In the genomic region with DNA sequence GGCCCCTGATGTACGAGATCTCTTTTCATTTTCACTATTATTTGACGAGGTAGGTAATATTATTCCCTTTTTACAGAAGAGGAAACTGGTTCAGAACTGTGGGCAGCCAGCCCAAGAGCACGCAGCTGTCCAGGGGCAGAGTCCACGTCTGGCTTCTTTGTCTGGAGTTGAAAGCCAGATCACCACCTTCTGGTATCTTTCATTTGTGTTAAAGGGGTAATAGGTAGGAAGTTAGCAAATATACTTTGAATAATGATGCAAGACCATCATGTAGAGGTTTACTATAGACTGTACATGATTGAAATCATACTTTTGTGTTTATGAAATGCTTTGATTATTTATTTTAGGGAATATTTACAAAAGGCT, we compare ENCODE assay signal across 9 cellular contexts.
DNase-seq lines count a peak whose midpoint lies in the region; TF ChIP-seq lines count a peak whose summit lies in the region.
"Had no signal": no experiment of that assay in that cellular context is flagged by ENCODE, and none has a peak within 500 bp of the region (broad histone marks: within the 10 kb centered on the region; RNA-seq: fewer than 3 reads in every experiment).

No MANE protein-coding gene starts in this region.

- peak overlapping the region; percentile 94 for H3K27ac Mint-ChIP-seq in mesothelial cell of epicardium

- H3K9me3 ChIP-seq in AG04450 (ENCODE audit: control insufficient read depth, insufficient read depth, low read length) (no peaks in the 10 kb centered on the region), mammary epithelial cell (replicated peaks; ENCODE audit: insufficient read depth, low read length) (no peaks in the 10 kb centered on the region), PC-9 (ENCODE audit: insufficient read depth, low read depth) (peaks cover 6% of the 10 kb centered on the region; the same call in 1 of the 2 replicates)

- no peaks in the 10 kb centered on the region for H3K9me2 ChIP-seq in PC-9 (ENCODE audit: insufficient read depth)

- peak overlapping the region; percentile 75 for H2AFZ ChIP-seq in mammary epithelial cell (ENCODE audit: low read depth, low read length)
- H2AFZ ChIP-seq in PC-9, result no peak overlapping the region

- 42% methylated on average over 3 of the region's 4 CpGs for WGBS in mammary epithelial cell (ENCODE audit: low coverage, missing lambda C conversion rate)

- H3K79me2 ChIP-seq in mammary epithelial cell (ENCODE audit: insufficient read depth, low read length) (no peaks in the 10 kb centered on the region), PC-9 (ENCODE audit: low read depth) (no peaks in the 10 kb centered on the region)

- dilution Hi-C loops in mammary epithelial cell (cut with HindIII; ENCODE audit: low sequenced_read_pairs), result no loop called here

- H3K4me2 ChIP-seq in mammary epithelial cell (ENCODE audit: insufficient read depth, low read depth, low read length) (no peak overlapping the region), PC-9 (no peak overlapping the region)

- no peaks in the 10 kb centered on the region for H3K36me3 ChIP-seq in mammary epithelial cell (ENCODE audit: insufficient read depth, low read length)
- no peaks in the 10 kb centered on the region for H3K36me3 ChIP-seq in PC-9 (ENCODE audit: low read depth)

- H3K9ac ChIP-seq in mammary epithelial cell (ENCODE audit: insufficient read depth, low read length), result no peak overlapping the region

- no peaks in the 10 kb centered on the region for H3K27me3 ChIP-seq in AG04450 (ENCODE audit: control insufficient read depth, insufficient read depth, low read length)
- H3K27me3 ChIP-seq in mammary epithelial cell (ENCODE audit: insufficient read depth, low read length), result no peaks in the 10 kb centered on the region
- no peaks in the 10 kb centered on the region for H3K27me3 ChIP-seq in PC-9 (ENCODE audit: insufficient read depth, low read depth)

- H3K4me1 ChIP-seq in mammary epithelial cell (ENCODE audit: insufficient read depth, low read length) (peaks cover 36% of the 10 kb centered on the region), PC-9 (replicated peaks; ENCODE audit: insufficient read depth) (peaks cover 42% of the 10 kb centered on the region)

- H3K4me1 Mint-ChIP-seq in mesothelial cell of epicardium, result peaks cover 24% of the 10 kb centered on the region

- TF ChIP-seq CTCF in AG04450 (IDR thresholded peaks at IDR 0.05; ENCODE audit: low read depth, low read length) (no peak), mammary epithelial cell (conservative IDR thresholded peaks at IDR 0.05 in 1 of 2, IDR thresholded peaks at IDR 0.05 in 1 of 2; ENCODE audit: extremely low read depth in 1 of 2, insufficient read depth in 1 of 2, low read depth in 1 of 2, low read length in 2 of 2) (no peak), mesothelial cell of epicardium (IDR thresholded peaks at IDR 0.05; ENCODE audit: unreplicated experiment) (no peak), foreskin fibroblast (IDR thresholded peaks at IDR 0.05; ENCODE audit: low read depth, low read length) (no peak), PC-9 (conservative IDR thresholded peaks at IDR 0.05) (no peak)

- H3F3A ChIP-seq in PC-9 (ENCODE audit: insufficient read depth, low read depth), result peaks cover 25% of the 10 kb centered on the region

- intact Hi-C loops in mammary epithelial cell (cut with micrococcal nuclease) (no loop called here), PC-9 (cut with micrococcal nuclease; ENCODE audit: unreplicated experiment) (loop anchor here (5.0 kb wide), 1 partner anchor 37 kb away; no protein-coding TSS in a partner anchor)

- H4K20me1 ChIP-seq in mammary epithelial cell (ENCODE audit: insufficient read depth, low read length) (no peaks in the 10 kb centered on the region), PC-9 (ENCODE audit: insufficient read depth) (no peaks in the 10 kb centered on the region)

- in situ Hi-C loops in mammary epithelial cell (cut with MboI; ENCODE audit: low sequenced_read_pairs in 2 of 2), result no loop called here

- H3K27ac ChIP-seq in AG04450 (ENCODE audit: low read depth, low read length) (peak overlapping the region; percentile 24), mammary epithelial cell (ENCODE audit: insufficient read depth, low read depth, low read length) (no peak overlapping the region), PC-9 (no peak overlapping the region)

- peak overlapping the region; percentile 37 for H3K4me3 Mint-ChIP-seq in mesothelial cell of epicardium

- DNase-seq in AG04450 (ENCODE audit: low read depth, low spot score) (no peak), LHCN-M2 (ENCODE audit: low read depth) (peak; percentile 52), mammary epithelial cell (no peak), mesothelial cell of epicardium (ENCODE audit: low spot score in 2 of 2, unreplicated experiment in 2 of 2) (no peak), NCI-H510A treated with DMSO at 0.1 percent for 48 hours (lab: John Stamatoyannopoulos, UW) (no peak), iPS-NIHi11 (ENCODE audit: low spot score) (no peak), foreskin fibroblast (no peak), PC-9 (no peak)

- no peaks in the 10 kb centered on the region for H3K36me3 Mint-ChIP-seq in mesothelial cell of epicardium

- BruUV-seq in mammary epithelial cell (replicated peaks; lab: Mats Ljungman, UMichigan) (no TSS peak), PC-9 (replicated peaks; lab: Mats Ljungman, UMichigan) (no TSS peak)

- CTCF ChIA-PET in AG04450 (lab: Charles Lee), result no interaction called here
- CTCF ChIA-PET in mammary epithelial cell (lab: Charles Lee; ENCODE audit: low non-redundant PET), result no interaction called here
- CTCF ChIA-PET in PC-9 (lab: Charles Lee), result no interaction called here

- no peaks in the 10 kb centered on the region for H3K27me3 Mint-ChIP-seq in mesothelial cell of epicardium (ENCODE audit: low read depth)

- H3K4me3 ChIP-seq in AG04450 (ENCODE audit: low read depth, low read length), result no peak overlapping the region
- no peak overlapping the region for H3K4me3 ChIP-seq in mammary epithelial cell (replicated peaks in 1 of 3; ENCODE audit: insufficient read depth in 1 of 3, low read depth in 2 of 3, low read length in 3 of 3)
- no peak overlapping the region for H3K4me3 ChIP-seq in foreskin fibroblast (ENCODE audit: low read depth in 1 of 2, low read length in 2 of 2)
- H3K4me3 ChIP-seq in PC-9, result no peak overlapping the region
- H3K4me3 ChIP-seq: lung had no signal

- no peaks in the 10 kb centered on the region for H3K9me3 Mint-ChIP-seq in mesothelial cell of epicardium

- POLR2A ChIA-PET in AG04450 (lab: Yijun Ruan, JAX) (no interaction called here), PC-9 (lab: Charles Lee; ENCODE audit: unreplicated experiment) (no interaction called here)
